ENCODE assay signal across 1 cellular context in the genomic region with DNA sequence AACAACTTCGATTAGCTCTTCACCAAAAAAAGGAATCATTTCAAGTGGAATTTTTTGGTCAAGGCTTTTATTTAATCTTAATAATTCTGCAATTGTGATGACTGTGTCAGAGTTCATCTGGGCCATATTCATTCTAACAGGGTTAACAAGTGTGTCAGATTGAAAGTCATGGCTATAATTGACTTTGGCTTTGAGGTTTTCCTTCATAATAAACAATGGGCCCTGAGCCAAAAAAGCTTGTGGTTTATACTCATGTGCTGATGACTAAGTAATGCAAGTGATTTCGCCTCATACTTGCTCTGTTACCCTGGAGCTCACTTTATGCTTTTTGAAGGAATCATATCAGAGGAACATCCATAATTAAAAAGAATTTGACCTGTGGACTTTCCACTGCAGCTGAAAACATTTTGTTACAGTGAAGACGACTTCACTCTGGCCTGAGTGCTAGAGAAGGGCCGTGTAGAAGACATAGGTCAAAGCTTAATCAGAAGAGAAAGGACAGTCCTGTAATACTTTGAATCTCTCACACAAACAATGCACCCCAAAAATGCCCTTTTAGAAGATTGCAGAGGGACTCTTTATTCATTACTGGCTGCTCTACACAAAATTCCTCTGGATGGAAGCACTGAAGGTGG.
TF ChIP-seq lines count a peak whose summit lies in the region.

No MANE protein-coding gene starts in this region.

TF ChIP-seq in HEK293, 187 proteins besides CTCF, POLR2A, EP300 and RAD21 (continued from another document and continues in another):
- TF ChIP-seq ZBTB6 (tag by site-specific recombination; IDR thresholded peaks at IDR 0.05), result peak; percentile 24; the same call in 1 of the 2 replicates
- peak; percentile 77 for TF ChIP-seq ZNF24 (tag by site-specific recombination; IDR thresholded peaks at IDR 0.05)
- TF ChIP-seq ZNF132 (tag by site-specific recombination; IDR thresholded peaks at IDR 0.05; ENCODE audit: borderline replicate concordance), result no peak
- TF ChIP-seq RBAK (tag by site-specific recombination; IDR thresholded peaks at IDR 0.05), result no peak
- no peak for TF ChIP-seq ZBTB20 (tag by site-specific recombination; IDR thresholded peaks at IDR 0.05)
- TF ChIP-seq ZNF302 (tag by site-specific recombination; IDR thresholded peaks at IDR 0.05; ENCODE audit: low read depth), result no peak
- TF ChIP-seq ZNF404 (tag by site-specific recombination; IDR thresholded peaks at IDR 0.05), result no peak
- TF ChIP-seq ZSCAN4 (tag by site-specific recombination; IDR thresholded peaks at IDR 0.05), result peak; percentile 20; the same call in 1 of the 2 replicates
- no peak for TF ChIP-seq ZNF2 (tag by site-specific recombination; IDR thresholded peaks at IDR 0.05)
- TF ChIP-seq, protein P1, sequence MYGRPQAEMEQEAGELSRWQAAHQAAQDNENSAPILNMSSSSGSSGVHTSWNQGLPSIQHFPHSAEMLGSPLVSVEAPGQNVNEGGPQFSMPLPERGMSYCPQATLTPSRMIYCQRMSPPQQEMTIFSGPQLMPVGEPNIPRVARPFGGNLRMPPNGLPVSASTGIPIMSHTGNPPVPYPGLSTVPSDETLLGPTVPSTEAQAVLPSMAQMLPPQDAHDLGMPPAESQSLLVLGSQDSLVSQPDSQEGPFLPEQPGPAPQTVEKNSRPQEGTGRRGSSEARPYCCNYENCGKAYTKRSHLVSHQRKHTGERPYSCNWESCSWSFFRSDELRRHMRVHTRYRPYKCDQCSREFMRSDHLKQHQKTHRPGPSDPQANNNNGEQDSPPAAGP (tag by site-specific recombination; IDR thresholded peaks at IDR 0.05), result 0 out of 2 replicates have a peak, but pooled peaks have one; percentile 23
- no peak for TF ChIP-seq ZFP3 (tag by site-specific recombination; IDR thresholded peaks at IDR 0.05; ENCODE audit: low read depth)
- TF ChIP-seq ZBTB11 (tag by site-specific recombination; conservative IDR thresholded peaks at IDR 0.05; ENCODE audit: low read depth), result no peak
- TF ChIP-seq ZFP37 (tag by site-specific recombination; IDR thresholded peaks at IDR 0.05), result no peak
- TF ChIP-seq, protein P2, sequence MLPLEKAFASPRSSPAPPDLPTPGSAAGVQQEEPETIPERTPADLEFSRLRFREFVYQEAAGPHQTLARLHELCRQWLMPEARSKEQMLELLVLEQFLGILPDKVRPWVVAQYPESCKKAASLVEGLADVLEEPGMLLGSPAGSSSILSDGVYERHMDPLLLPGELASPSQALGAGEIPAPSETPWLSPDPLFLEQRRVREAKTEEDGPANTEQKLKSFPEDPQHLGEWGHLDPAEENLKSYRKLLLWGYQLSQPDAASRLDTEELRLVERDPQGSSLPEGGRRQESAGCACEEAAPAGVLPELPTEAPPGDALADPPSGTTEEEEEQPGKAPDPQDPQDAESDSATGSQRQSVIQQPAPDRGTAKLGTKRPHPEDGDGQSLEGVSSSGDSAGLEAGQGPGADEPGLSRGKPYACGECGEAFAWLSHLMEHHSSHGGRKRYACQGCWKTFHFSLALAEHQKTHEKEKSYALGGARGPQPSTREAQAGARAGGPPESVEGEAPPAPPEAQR (tag by site-specific recombination; IDR thresholded peaks at IDR 0.05), result no peak
- no peak for TF ChIP-seq ZNF133 (tag by site-specific recombination; IDR thresholded peaks at IDR 0.05)
- no peak for TF ChIP-seq ZNF23 (tag by site-specific recombination; IDR thresholded peaks at IDR 0.05; ENCODE audit: borderline replicate concordance)
- no peak for TF ChIP-seq GLI4 (tag by site-specific recombination; IDR thresholded peaks at IDR 0.05)
- TF ChIP-seq ZNF10 (tag by site-specific recombination; IDR thresholded peaks at IDR 0.05), result 0 out of 2 replicates have a peak, but pooled peaks have one; percentile 57
- no peak for TF ChIP-seq ZBTB7A (tag by site-specific recombination; IDR thresholded peaks at IDR 0.05; ENCODE audit: low read depth)
- TF ChIP-seq ZNF585B (tag by site-specific recombination; IDR thresholded peaks at IDR 0.05), result no peak
- no peak for TF ChIP-seq ZNF645 (tag by site-specific recombination; IDR thresholded peaks at IDR 0.05)
- TF ChIP-seq ZNF76 (tag by site-specific recombination; IDR thresholded peaks at IDR 0.05; ENCODE audit: borderline replicate concordance, low read depth), result no peak
- TF ChIP-seq ZNF530 (tag by site-specific recombination; IDR thresholded peaks at IDR 0.05; ENCODE audit: low read depth), result no peak
- no peak for TF ChIP-seq ZNF140 (tag by site-specific recombination; IDR thresholded peaks at IDR 0.05)
- TF ChIP-seq ZNF416 (tag by site-specific recombination; IDR thresholded peaks at IDR 0.05), result no peak
- no peak for TF ChIP-seq KLF1 (tag by site-specific recombination; IDR thresholded peaks at IDR 0.05)
- no peak for TF ChIP-seq ZNF514 (tag by site-specific recombination; IDR thresholded peaks at IDR 0.05)
- 0 out of 2 replicates have a peak, but pooled peaks have one; percentile 56 for TF ChIP-seq MZF1 (tag by site-specific recombination; IDR thresholded peaks at IDR 0.05; ENCODE audit: borderline replicate concordance)
- TF ChIP-seq HOXD13 (CRISPR knock-in tag; IDR thresholded peaks at IDR 0.05; ENCODE audit: borderline replicate concordance), result no peak
- TF ChIP-seq REPIN1 (tag by site-specific recombination; IDR thresholded peaks at IDR 0.05; ENCODE audit: low read depth), result no peak
- TF ChIP-seq, protein P3, sequence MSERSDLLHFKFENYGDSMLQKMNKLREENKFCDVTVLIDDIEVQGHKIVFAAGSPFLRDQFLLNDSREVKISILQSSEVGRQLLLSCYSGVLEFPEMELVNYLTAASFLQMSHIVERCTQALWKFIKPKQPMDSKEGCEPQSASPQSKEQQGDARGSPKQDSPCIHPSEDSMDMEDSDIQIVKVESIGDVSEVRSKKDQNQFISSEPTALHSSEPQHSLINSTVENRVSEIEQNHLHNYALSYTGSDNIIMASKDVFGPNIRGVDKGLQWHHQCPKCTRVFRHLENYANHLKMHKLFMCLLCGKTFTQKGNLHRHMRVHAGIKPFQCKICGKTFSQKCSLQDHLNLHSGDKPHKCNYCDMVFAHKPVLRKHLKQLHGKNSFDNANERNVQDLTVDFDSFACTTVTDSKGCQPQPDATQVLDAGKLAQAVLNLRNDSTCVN (tag by site-specific recombination; optimal IDR thresholded peaks at IDR 0.05), result no peak
- no peak for TF ChIP-seq ZNF214 (tag by site-specific recombination; IDR thresholded peaks at IDR 0.05; ENCODE audit: borderline replicate concordance)
- peak; percentile 89 for TF ChIP-seq ZNF629 (tag by site-specific recombination; IDR thresholded peaks at IDR 0.05)
- TF ChIP-seq ZSCAN23 (tag by site-specific recombination; IDR thresholded peaks at IDR 0.05), result 0 out of 2 replicates have a peak, but pooled peaks have one; percentile 23
- peak; percentile 72 for TF ChIP-seq PRDM1 (tag by site-specific recombination; IDR thresholded peaks at IDR 0.05)
- no peak for TF ChIP-seq ZNF223 (tag by site-specific recombination; IDR thresholded peaks at IDR 0.05)
- TF ChIP-seq ZNF26 (tag by site-specific recombination; IDR thresholded peaks at IDR 0.05), result no peak
- TF ChIP-seq ZBTB8A (tag by site-specific recombination; IDR thresholded peaks at IDR 0.05), result no peak
- TF ChIP-seq ZNF362 (tag by site-specific recombination; IDR thresholded peaks at IDR 0.05), result no peak; the same call in none of the 2 replicates
- no peak for TF ChIP-seq ZNF202 (tag by site-specific recombination; IDR thresholded peaks at IDR 0.05; ENCODE audit: borderline replicate concordance)
- TF ChIP-seq SCRT2 (tag by site-specific recombination; IDR thresholded peaks at IDR 0.05), result peak; percentile 94
- TF ChIP-seq ZBTB48 (tag by site-specific recombination; IDR thresholded peaks at IDR 0.05), result no peak
- TF ChIP-seq ZNF473 (tag by site-specific recombination; IDR thresholded peaks at IDR 0.05), result no peak
- peak; percentile 75; the same call in 1 of the 2 replicates for TF ChIP-seq OSR2 (tag by site-specific recombination; IDR thresholded peaks at IDR 0.05)
- TF ChIP-seq ZNF701 (tag by site-specific recombination; IDR thresholded peaks at IDR 0.05), result no peak
- no peak for TF ChIP-seq ZNF138 (tag by site-specific recombination; IDR thresholded peaks at IDR 0.05; ENCODE audit: borderline replicate concordance)
- TF ChIP-seq ZNF560 (tag by site-specific recombination; IDR thresholded peaks at IDR 0.05; ENCODE audit: borderline replicate concordance), result no peak
- no peak for TF ChIP-seq ZNF48 (tag by site-specific recombination; IDR thresholded peaks at IDR 0.05)
- 0 out of 2 replicates have a peak, but pooled peaks have one; percentile 10 for TF ChIP-seq ZNF350 (tag by site-specific recombination; IDR thresholded peaks at IDR 0.05)
- TF ChIP-seq ZNF664 (tag by site-specific recombination; IDR thresholded peaks at IDR 0.05), result no peak
- no peak for TF ChIP-seq GLIS2 (tag by site-specific recombination; IDR thresholded peaks at IDR 0.05)
- no peak for TF ChIP-seq ZNF510 (tag by site-specific recombination; IDR thresholded peaks at IDR 0.05; ENCODE audit: insufficient replicate concordance)
- no peak for TF ChIP-seq ZNF16 (tag by site-specific recombination; IDR thresholded peaks at IDR 0.05; ENCODE audit: low read depth)
